ENCODE assay signal across 8 cellular contexts in genomic region chr11:65262381-65262680, GRCh38. TPM values are rescaled to one million over a fixed set of nuclear protein-coding genes. Genes with fewer than 3 reads are reported as not detected.
DNase-seq lines count a peak whose midpoint lies in the region; ATAC-seq and TF ChIP-seq lines count a peak whose summit lies in the region.

No MANE protein-coding gene starts in this region.

- H3K36me3 ChIP-seq in gastrocnemius medialis, result peaks cover 0 to 6% of the 10 kb centered on the region in 2 donors

- no peak for TF ChIP-seq POLR2A in gastrocnemius medialis (IDR thresholded peaks at IDR 0.05)

- no peak for TF ChIP-seq CTCF in VCaP (conservative IDR thresholded peaks at IDR 0.05)
- no peak for TF ChIP-seq CTCF in glutamatergic neuron (IDR thresholded peaks at IDR 0.05; ENCODE audit: partially characterized antibody, unreplicated experiment)
- TF ChIP-seq CTCF in gastrocnemius medialis (IDR thresholded peaks at IDR 0.05 in 4 of 5, conservative IDR thresholded peaks at IDR 0.05 in 1 of 5), result no peak

- no peaks in the 10 kb centered on the region for H3K9me3 ChIP-seq in gastrocnemius medialis

- no peaks in the 10 kb centered on the region for H3K27me3 ChIP-seq in gastrocnemius medialis

- H3K36me3 Mint-ChIP-seq in glutamatergic neuron (ENCODE audit: unreplicated experiment), result no peaks in the 10 kb centered on the region

- in situ Hi-C loops in gastrocnemius medialis (cut with MboI; ENCODE audit: low sequenced_read_pairs in 4 of 4), result no loop called here

- DNase-seq in NCI-H2029 treated with DMSO at 0.1 percent for 48 hours (lab: John Stamatoyannopoulos, UW) (peak; percentile 4), NCI-H2029 (lab: John Stamatoyannopoulos, UW) (no peak), glutamatergic neuron (no peak), gastrocnemius medialis (no peak), occipital lobe (lab: John Stamatoyannopoulos, UW) (no peak), NCI-H1092 (lab: John Stamatoyannopoulos, UW) (no peak)
- DNase-seq in activated effector memory CD4-positive, alpha-beta T cell treated with Interleukin-2 at 50 U/mL for 16 hours, result no peak

- H3K4me1 Mint-ChIP-seq in glutamatergic neuron (ENCODE audit: low read depth, unreplicated experiment), result peaks cover 9% of the 10 kb centered on the region

- ATAC-seq in gastrocnemius medialis, result no peak

- peaks cover 7% of the 10 kb centered on the region for H3K9me3 Mint-ChIP-seq in glutamatergic neuron (ENCODE audit: unreplicated experiment)

- H3K27ac ChIP-seq in VCaP (peak overlapping the region; percentile 88), gastrocnemius medialis (peak overlapping the region; percentile 87 to 97 (median 93))

- H3K27me3 Mint-ChIP-seq in glutamatergic neuron (ENCODE audit: unreplicated experiment), result peaks cover 10% of the 10 kb centered on the region

- H3K27ac Mint-ChIP-seq in glutamatergic neuron (ENCODE audit: unreplicated experiment), result no peak overlapping the region

- H3K4me3 Mint-ChIP-seq in glutamatergic neuron (ENCODE audit: unreplicated experiment), result peak overlapping the region; percentile 83

- intact Hi-C loops in gastrocnemius medialis (cut with DNase I; ENCODE audit: low total_unique reads), result loop anchor here (5.0 kb wide), 1 partner anchor 70 kb away; the partner anchor contains the start of gene DPF2

- peaks cover 11 to 12% of the 10 kb centered on the region in 2 donors for H3K4me1 ChIP-seq in gastrocnemius medialis

- peak overlapping the region; percentile 73 to 89 (median 76) for H3K4me3 ChIP-seq in gastrocnemius medialis

RNA-seq across cellular contexts. Expression of gene POLA2, which starts 0.6 kb away (rescaled TPM):
- total RNA-seq in glutamatergic neuron (ENCODE audit: unreplicated experiment), result 8.6 TPM
- 1 to 10 TPM; 2.9 to 9.2 (median 6.9) TPM for total RNA-seq in gastrocnemius medialis
- total RNA-seq in occipital lobe, result 0.94 TPM

RNA-seq across cellular contexts. Expression of gene CDC42EP2, which starts 52.3 kb away (rescaled TPM):
- total RNA-seq in glutamatergic neuron (ENCODE audit: unreplicated experiment) (23.5 TPM), gastrocnemius medialis (10 to 100 TPM in 1 of 4 donors, 1 to 10 TPM in 3; 5.0 to 11.6 (median 5.6) TPM), occipital lobe (9.0 TPM)
